Comparison of ENCODE assay signal across 25 cellular contexts in the genomic region with DNA sequence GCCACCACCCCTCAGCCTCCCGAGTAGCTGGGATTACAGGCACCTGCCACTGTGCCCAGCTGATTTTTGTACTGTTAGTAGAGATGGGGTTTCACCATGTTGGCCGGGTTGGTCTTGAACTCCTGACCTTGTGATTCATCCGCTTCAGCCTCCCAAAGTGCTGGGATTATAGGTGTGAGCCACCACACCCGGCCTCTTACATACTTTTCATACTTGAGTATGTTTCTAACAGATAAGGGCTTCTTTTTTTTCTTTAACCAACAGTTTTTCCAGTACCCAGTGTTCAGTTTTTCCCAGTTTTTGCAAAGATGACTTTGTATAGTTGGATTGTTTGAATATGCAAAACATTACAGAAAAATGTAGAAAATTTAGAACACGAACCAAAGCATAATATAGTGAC. TPM values are rescaled to one million over a fixed set of nuclear protein-coding genes. Genes with fewer than 3 reads are reported as not detected.
DNase-seq lines count a peak whose midpoint lies in the region; ATAC-seq and TF ChIP-seq lines count a peak whose summit lies in the region.
"Had no signal": no experiment of that assay in that cellular context is flagged by ENCODE, and none has a peak within 500 bp of the region (broad histone marks: within the 10 kb centered on the region; RNA-seq: fewer than 3 reads in every experiment).

No MANE protein-coding gene starts in this region.

- TF ChIP-seq CTCF in PC-9 (conservative IDR thresholded peaks at IDR 0.05) (no peak), vagina (IDR thresholded peaks at IDR 0.05) (no peak), nephron progenitor cell (IDR thresholded peaks at IDR 0.05) (no peak)

- BruUV-seq in PC-9 (replicated peaks; lab: Mats Ljungman, UMichigan), result no TSS peak

- no peak for TF ChIP-seq POLR2A in vagina (IDR thresholded peaks at IDR 0.05)

- no peaks in the 10 kb centered on the region for H3K9me3 ChIP-seq in PC-9 (ENCODE audit: insufficient read depth, low read depth)
- H3K9me3 ChIP-seq in vagina, result no peaks in the 10 kb centered on the region
- H3K9me3 ChIP-seq: adrenal gland, BLaER1, breast epithelium, Caco-2, HAP-1, tibial artery had no signal

- H2AFZ ChIP-seq in PC-9, result no peak overlapping the region

- H3K36me3 ChIP-seq in PC-9 (ENCODE audit: low read depth) (peaks cover 60% of the 10 kb centered on the region), vagina (peaks cover 0 to 12% of the 10 kb centered on the region in 2 donors)
- H3K36me3 ChIP-seq: breast epithelium had no signal

- no peaks in the 10 kb centered on the region for H3K27me3 Mint-ChIP-seq in activated naive CD8-positive, alpha-beta T cell
- H3K27me3 Mint-ChIP-seq in activated naive CD8-positive, alpha-beta T cell treated with anti-CD3 and anti-CD28 coated beads, Interleukin-2, amount 50 U/mL, for 24 hours, result no peaks in the 10 kb centered on the region
- peaks cover 2% of the 10 kb centered on the region for H3K27me3 Mint-ChIP-seq in nephron progenitor cell (ENCODE audit: low read depth, poor library complexity)
- H3K27me3 Mint-ChIP-seq: stimulated activated naive CD8-positive, alpha-beta T cell treated with anti-CD3 and anti-CD28 coated beads, Interleukin-15, Interleukin-2, amounts not matched to agents 100 ng/mL and 50 ng/mL, for 24 hours had no signal

- peaks cover 6% of the 10 kb centered on the region for H3K36me3 Mint-ChIP-seq in activated naive CD8-positive, alpha-beta T cell
- H3K36me3 Mint-ChIP-seq in activated naive CD8-positive, alpha-beta T cell treated with anti-CD3 and anti-CD28 coated beads, Interleukin-2, amount 50 U/mL, for 24 hours (ENCODE audit: low read depth), result peaks cover 55% of the 10 kb centered on the region
- H3K36me3 Mint-ChIP-seq in nephron progenitor cell (ENCODE audit: low read depth), result peaks cover 36% of the 10 kb centered on the region

- peak overlapping the region; percentile 17 for H3K4me3 Mint-ChIP-seq in activated naive CD8-positive, alpha-beta T cell
- no peak overlapping the region for H3K4me3 Mint-ChIP-seq in activated naive CD8-positive, alpha-beta T cell treated with anti-CD3 and anti-CD28 coated beads, Interleukin-2, amount 50 U/mL, for 24 hours
- no peak overlapping the region for H3K4me3 Mint-ChIP-seq in nephron progenitor cell

- H3K4me3 ChIP-seq in PC-9, result no peak overlapping the region
- H3K4me3 ChIP-seq in vagina, result no peak overlapping the region
- H3K4me3 ChIP-seq: adrenal gland, BLaER1, breast epithelium, HAP-1, tibial artery had no signal

- intact Hi-C loops in PC-9 (cut with micrococcal nuclease; ENCODE audit: unreplicated experiment) (loop anchor here (5.0 kb wide), 1 partner anchor 115 kb away; no protein-coding TSS in a partner anchor), vagina (cut with DNase I) (no loop called here)

- H3K4me1 Mint-ChIP-seq in activated naive CD8-positive, alpha-beta T cell (ENCODE audit: low read depth), result peaks cover 88% of the 10 kb centered on the region
- peaks cover 93% of the 10 kb centered on the region for H3K4me1 Mint-ChIP-seq in activated naive CD8-positive, alpha-beta T cell treated with anti-CD3 and anti-CD28 coated beads, Interleukin-2, amount 50 U/mL, for 24 hours
- H3K4me1 Mint-ChIP-seq in nephron progenitor cell, result peaks cover 43% of the 10 kb centered on the region

- CTCF ChIA-PET in PC-9 (lab: Charles Lee), result interaction anchor here (0.5 to 0.7 kb wide), 4 partner anchors 112 to 1783 kb away, joined by 3 to 4 read pairs (median 4); no protein-coding TSS in a partner anchor

- peak overlapping the region; percentile 36 for H3K27ac Mint-ChIP-seq in activated naive CD8-positive, alpha-beta T cell
- H3K27ac Mint-ChIP-seq in activated naive CD8-positive, alpha-beta T cell treated with anti-CD3 and anti-CD28 coated beads, Interleukin-2, amount 50 U/mL, for 24 hours, result no peak overlapping the region
- no peak overlapping the region for H3K27ac Mint-ChIP-seq in nephron progenitor cell

- POLR2A ChIA-PET in PC-9 (lab: Charles Lee; ENCODE audit: unreplicated experiment), result no interaction called here

- H3F3A ChIP-seq in PC-9 (ENCODE audit: insufficient read depth, low read depth), result peaks cover 54% of the 10 kb centered on the region; the same call in 1 of the 2 replicates

- H3K79me2 ChIP-seq in PC-9 (ENCODE audit: low read depth), result peaks cover 100% of the 10 kb centered on the region

- peaks cover 45% of the 10 kb centered on the region for H3K4me1 ChIP-seq in PC-9 (replicated peaks; ENCODE audit: insufficient read depth)
- peaks cover 97% of the 10 kb centered on the region for H3K4me1 ChIP-seq in vagina

- peaks cover 100% of the 10 kb centered on the region for H4K20me1 ChIP-seq in PC-9 (ENCODE audit: insufficient read depth)

- no peaks in the 10 kb centered on the region for H3K9me2 ChIP-seq in PC-9 (ENCODE audit: insufficient read depth)

- no peaks in the 10 kb centered on the region for H3K9me3 Mint-ChIP-seq in activated naive CD8-positive, alpha-beta T cell (ENCODE audit: low read depth)
- no peaks in the 10 kb centered on the region for H3K9me3 Mint-ChIP-seq in activated naive CD8-positive, alpha-beta T cell treated with anti-CD3 and anti-CD28 coated beads, Interleukin-2, amount 50 U/mL, for 24 hours
- no peaks in the 10 kb centered on the region for H3K9me3 Mint-ChIP-seq in nephron progenitor cell
- H3K9me3 Mint-ChIP-seq: activated T-helper 2 cell treated with anti-CD3 and anti-CD28 coated beads, Interferon-gamma antibody, Interleukin-2, Interleukin-4, amounts not matched to agents 10 μg/mL and 5 μg/mL and 100 μg/mL, durations not matched to agents 14 hours and 24 hours and 36 hours; stimulated activated naive CD8-positive, alpha-beta T cell treated with anti-CD3 and anti-CD28 coated beads, Interleukin-15, Interleukin-2, amounts not matched to agents 100 ng/mL and 50 ng/mL, for 24 hours had no signal

- H3K4me2 ChIP-seq in PC-9, result no peak overlapping the region; the same call in 1 of the 2 replicates

- no peak for ATAC-seq in activated naive CD8-positive, alpha-beta T cell treated with anti-CD3 and anti-CD28 coated beads, Interleukin-2, amount 50 U/mL, for 24 hours
- ATAC-seq in GM21717 (IDR thresholded peaks at IDR 0.05; ENCODE audit: unreplicated experiment), result no peak

- DNase-seq in activated naive CD8-positive, alpha-beta T cell treated with anti-CD3 and anti-CD28 coated beads, Interleukin-2, amount 50 U/mL, for 24 hours, result no peak
- DNase-seq in PC-9 (peak in 1 of 2 experiments; percentile 56), iris pigment epithelial cell (ENCODE audit: low read depth) (peak; percentile 46), vagina (ENCODE audit: extremely low spot score in 2 of 2) (no peak), nephron progenitor cell (no peak), T-helper 2 cell (no peak)
- DNase-seq: activated CD4-positive, alpha-beta T cell treated with anti-CD3 and anti-CD28 coated beads for 1 hour; Caco-2; cortex of kidney; kidney; NCI-H146; NCI-H2171 treated with DMSO at 0.1 percent for 48 hours; NCI-H526 treated with DMSO at 0.1 percent for 48 hours; Right ventricle myocardium superior; stimulated activated CD4-positive, alpha-beta T cell treated with anti-CD3 and anti-CD28 coated beads, Interleukin-4, amount 100 ng/mL, for 24 hours; SW 1271; tibial artery had no signal

- H3K27ac ChIP-seq in PC-9, result peak overlapping the region; percentile 30; the same call in 1 of the 2 replicates
- H3K27ac ChIP-seq in vagina, result peak overlapping the region; percentile 14
- H3K27ac ChIP-seq: breast epithelium, tibial artery had no signal

- H3K27me3 ChIP-seq in PC-9 (ENCODE audit: insufficient read depth, low read depth) (no peaks in the 10 kb centered on the region), vagina (no peaks in the 10 kb centered on the region)
- H3K27me3 ChIP-seq: adrenal gland, BLaER1, breast epithelium, tibial artery had no signal

RNA-seq across cellular contexts. Expression of gene EIF4H, which starts 7.7 kb away (rescaled TPM):
- total RNA-seq in PC-9 (2021) (315 and 459 TPM in 2 replicates), vagina (139 TPM)

RNA-seq across cellular contexts. Expression of gene LAT2, which starts 28.0 kb away (rescaled TPM):
- total RNA-seq in PC-9 (2021), result 1.8 and 3.5 TPM in 2 replicates
- 4.2 TPM for total RNA-seq in vagina
